In the genomic region with DNA sequence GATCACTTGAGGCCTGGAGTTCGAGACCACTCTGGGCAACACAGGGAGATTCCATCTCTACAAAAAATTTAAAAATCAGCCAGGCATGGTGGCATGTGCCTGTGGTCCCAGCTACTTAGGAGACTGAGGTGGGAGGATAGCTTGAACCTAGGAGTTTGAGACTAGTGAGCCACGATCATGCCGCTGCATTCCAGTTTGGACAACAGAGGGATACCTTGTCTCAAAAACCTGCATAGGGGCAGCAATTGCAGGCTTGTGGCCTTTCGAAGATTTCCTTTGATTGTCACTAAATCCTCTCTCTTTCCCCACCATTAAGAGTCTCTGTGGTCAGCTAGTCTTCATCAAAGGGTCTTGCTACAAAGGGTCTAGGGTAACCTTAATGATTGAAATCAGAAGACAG, we compare ENCODE assay signal across 12 cellular contexts.
A peak's percentile ranks its signal among the peaks of the same experiment; 100 is the strongest.
DNase-seq lines count a peak whose midpoint lies in the region; ATAC-seq and TF ChIP-seq lines count a peak whose summit lies in the region.
"Had no signal": no experiment of that assay in that cellular context is flagged by ENCODE, and none has a peak within 500 bp of the region (broad histone marks: within the 10 kb centered on the region; RNA-seq: fewer than 3 reads in every experiment).

No MANE protein-coding gene starts in this region.

- H3K9ac ChIP-seq in BLaER1 treated with 17β-estradiol and CSF1 and Interleukin-3, amounts not matched to agents 10 nM and 100 nM, result peak overlapping the region; percentile 71 to 90 (median 86); a peak in 21 of 22 replicates

- H3K4me3 Mint-ChIP-seq in activated T-helper 1 cell treated with anti-CD3 and anti-CD28 coated beads, Interleukin-12 subunit alpha, Interleukin-12 subunit beta, Interleukin-2, Interleukin-4 antibody, amounts not matched to agents 30 ng/mL and 10 ng/mL and 1 ng/mL, durations not matched to agents 14 hours and 24 hours and 36 hours, result peak overlapping the region; percentile 96
- peak overlapping the region; percentile 80 to 99 (median 94) for H3K4me3 Mint-ChIP-seq in naive thymus-derived CD4-positive, alpha-beta T cell

- peak overlapping the region; percentile 86 to 97 (median 92) for H3K4me2 ChIP-seq in BLaER1 treated with 17β-estradiol and CSF1 and Interleukin-3, amounts not matched to agents 10 nM and 100 nM

- H3K27me3 Mint-ChIP-seq in activated T-helper 1 cell treated with anti-CD3 and anti-CD28 coated beads, Interleukin-12 subunit alpha, Interleukin-12 subunit beta, Interleukin-2, Interleukin-4 antibody, amounts not matched to agents 30 ng/mL and 10 ng/mL and 1 ng/mL, durations not matched to agents 14 hours and 24 hours and 36 hours (ENCODE audit: insufficient read depth), result no peaks in the 10 kb centered on the region
- no peaks in the 10 kb centered on the region for H3K27me3 Mint-ChIP-seq in naive thymus-derived CD4-positive, alpha-beta T cell

- peaks cover 81 to 94% (median 85%) of the 10 kb centered on the region in 10 experiments for H3K4me1 ChIP-seq in BLaER1 treated with 17β-estradiol and CSF1 and Interleukin-3, amounts not matched to agents 10 nM and 100 nM
- H3K4me1 ChIP-seq in naive thymus-derived CD4-positive, alpha-beta T cell (ENCODE audit: control insufficient read depth in 2 of 2, insufficient read depth in 2 of 2, low read length in 2 of 2), result peaks cover 65 to 75% of the 10 kb centered on the region in 2 donors

- DNase-seq in GM06990 (ENCODE audit: extremely low read depth, insufficient read length) (no peak), NCI-H526 (lab: John Stamatoyannopoulos, UW) (no peak), H4 (ENCODE audit: low spot score) (no peak)
- no peak for DNase-seq in activated T-helper 1 cell treated with anti-CD3 and anti-CD28 coated beads, Interleukin-12 subunit alpha, Interleukin-12 subunit beta, Interleukin-2, Interleukin-4 antibody, amounts not matched to agents 30 ng/mL and 10 ng/mL and 1 ng/mL, durations not matched to agents 14 hours and 24 hours and 36 hours (ENCODE audit: low spot score)
- DNase-seq in naive thymus-derived CD4-positive, alpha-beta T cell, result no peak
- DNase-seq: cortex of kidney, IMR-90, mucosa of descending colon, NCI-H187 treated with DMSO at 0.1 percent for 48 hours, SIG-M5 had no signal

- ATAC-seq in naive thymus-derived CD4-positive, alpha-beta T cell, result no peak
- no peak for ATAC-seq in GM21717 (IDR thresholded peaks at IDR 0.05; ENCODE audit: unreplicated experiment)
- ATAC-seq: mucosa of descending colon had no signal

- H3K36me3 ChIP-seq in BLaER1 treated with 17β-estradiol and CSF1 and Interleukin-3, amounts not matched to agents 10 nM and 100 nM, result peaks cover 0 to 8% (median 2%) of the 10 kb centered on the region in 11 experiments; a peak in 6 of 22 replicates
- no peaks in the 10 kb centered on the region for H3K36me3 ChIP-seq in GM06990 (ENCODE audit: control insufficient read depth, insufficient read depth, low read length)
- H3K36me3 ChIP-seq in naive thymus-derived CD4-positive, alpha-beta T cell (ENCODE audit: control insufficient read depth in 2 of 3, insufficient read depth in 3 of 3, low read length in 3 of 3), result no peaks in the 10 kb centered on the region

- CTCF ChIA-PET in naive thymus-derived CD4-positive, alpha-beta T cell (lab: Charles Lee), result interaction anchor here (1.2 kb wide), 1 partner anchor 123 kb away, joined by 3 read pairs; no protein-coding TSS in a partner anchor

- peak overlapping the region; percentile 98 for H3K27ac Mint-ChIP-seq in activated T-helper 1 cell treated with anti-CD3 and anti-CD28 coated beads, Interleukin-12 subunit alpha, Interleukin-12 subunit beta, Interleukin-2, Interleukin-4 antibody, amounts not matched to agents 30 ng/mL and 10 ng/mL and 1 ng/mL, durations not matched to agents 14 hours and 24 hours and 36 hours
- H3K27ac Mint-ChIP-seq in naive thymus-derived CD4-positive, alpha-beta T cell, result peak overlapping the region; percentile 87 to 99 (median 96)

- H3K9me3 Mint-ChIP-seq in activated T-helper 1 cell treated with anti-CD3 and anti-CD28 coated beads, Interleukin-12 subunit alpha, Interleukin-12 subunit beta, Interleukin-2, Interleukin-4 antibody, amounts not matched to agents 30 ng/mL and 10 ng/mL and 1 ng/mL, durations not matched to agents 14 hours and 24 hours and 36 hours, result peaks cover 5% of the 10 kb centered on the region
- peaks cover 0 to 6% (median 0%) of the 10 kb centered on the region in 11 donors for H3K9me3 Mint-ChIP-seq in naive thymus-derived CD4-positive, alpha-beta T cell

- no peaks in the 10 kb centered on the region for H3K27me3 ChIP-seq in BLaER1 treated with 17β-estradiol and CSF1 and Interleukin-3, amounts not matched to agents 10 nM and 100 nM
- H3K27me3 ChIP-seq in GM06990 (replicated peaks; ENCODE audit: control insufficient read depth, insufficient read depth, low read length), result no peaks in the 10 kb centered on the region
- H3K27me3 ChIP-seq in naive thymus-derived CD4-positive, alpha-beta T cell (ENCODE audit: control insufficient read depth in 2 of 2, insufficient read depth in 2 of 2, low read length in 2 of 2), result no peaks in the 10 kb centered on the region

- no peaks in the 10 kb centered on the region for H4K20me1 ChIP-seq in BLaER1 treated with 17β-estradiol and CSF1 and Interleukin-3, amounts not matched to agents 10 nM and 100 nM

- POLR2A ChIA-PET in naive thymus-derived CD4-positive, alpha-beta T cell (lab: Charles Lee), result interaction anchor here (1.2 to 5.8 kb wide), 3 partner anchors 9 to 163 kb away, joined by 3 to 42 read pairs (median 7); no protein-coding TSS in a partner anchor

- intact Hi-C loops in activated T-helper 1 cell treated with anti-CD3 and anti-CD28 coated beads, Interleukin-12 subunit alpha, Interleukin-12 subunit beta, Interleukin-2, Interleukin-4 antibody, amounts not matched to agents 30 ng/mL and 10 ng/mL and 1 ng/mL, durations not matched to agents 14 hours and 24 hours and 36 hours (cut with micrococcal nuclease), result loop anchor here (2.0 to 10.0 kb wide), 5 partner anchors 61 to 1501 kb away; partner anchors contain the start of genes FBXO30 and UTRN
- intact Hi-C loops in naive thymus-derived CD4-positive, alpha-beta T cell (cut with micrococcal nuclease), result loop anchor here in 1 of 2 donors (2.0 to 10.0 kb wide), 4 partner anchors 195 to 801 kb away; partner anchors contain the start of gene STX11

- H3K36me3 Mint-ChIP-seq in activated T-helper 1 cell treated with anti-CD3 and anti-CD28 coated beads, Interleukin-12 subunit alpha, Interleukin-12 subunit beta, Interleukin-2, Interleukin-4 antibody, amounts not matched to agents 30 ng/mL and 10 ng/mL and 1 ng/mL, durations not matched to agents 14 hours and 24 hours and 36 hours (ENCODE audit: low read depth), result peaks cover 18% of the 10 kb centered on the region
- peaks cover 10 to 28% (median 11%) of the 10 kb centered on the region in 5 donors for H3K36me3 Mint-ChIP-seq in naive thymus-derived CD4-positive, alpha-beta T cell

- H3K4me3 ChIP-seq in BLaER1 treated with 17β-estradiol and CSF1 and Interleukin-3, amounts not matched to agents 10 nM and 100 nM, result peak overlapping the region; percentile 42 to 75 (median 66); a peak in 19 of 20 replicates
- peak overlapping the region; percentile 67; the same call in 1 of the 2 replicates for H3K4me3 ChIP-seq in GM06990 (replicated peaks; ENCODE audit: low read depth, low read length)
- peak overlapping the region; percentile 67 for H3K4me3 ChIP-seq in naive thymus-derived CD4-positive, alpha-beta T cell (ENCODE audit: low read length)
- H3K4me3 ChIP-seq: mucosa of descending colon had no signal

- peaks cover 0 to 7% (median 0%) of the 10 kb centered on the region in 11 experiments; a peak in 1 of 22 replicates for H3K9me3 ChIP-seq in BLaER1 treated with 17β-estradiol and CSF1 and Interleukin-3, amounts not matched to agents 10 nM and 100 nM (replicated peaks in 1 of 11)
- H3K9me3 ChIP-seq in naive thymus-derived CD4-positive, alpha-beta T cell (ENCODE audit: control insufficient read depth in 2 of 3, low read length in 3 of 3), result no peaks in the 10 kb centered on the region
- H3K9me3 ChIP-seq: mucosa of descending colon had no signal

- no peak for TF ChIP-seq CTCF in GM06990 (IDR thresholded peaks at IDR 0.05; ENCODE audit: insufficient read depth, low read length, poor library complexity, severe bottlenecking)

- peak overlapping the region; percentile 72 to 96 (median 92); a peak in 21 of 22 replicates for H3K27ac ChIP-seq in BLaER1 treated with 17β-estradiol and CSF1 and Interleukin-3, amounts not matched to agents 10 nM and 100 nM
- peak overlapping the region; percentile 75 for H3K27ac ChIP-seq in naive thymus-derived CD4-positive, alpha-beta T cell (ENCODE audit: low read depth, low read length)

- H3K4me1 Mint-ChIP-seq in activated T-helper 1 cell treated with anti-CD3 and anti-CD28 coated beads, Interleukin-12 subunit alpha, Interleukin-12 subunit beta, Interleukin-2, Interleukin-4 antibody, amounts not matched to agents 30 ng/mL and 10 ng/mL and 1 ng/mL, durations not matched to agents 14 hours and 24 hours and 36 hours (ENCODE audit: low read depth), result peaks cover 75% of the 10 kb centered on the region
- peaks cover 62 to 93% (median 80%) of the 10 kb centered on the region in 7 donors for H3K4me1 Mint-ChIP-seq in naive thymus-derived CD4-positive, alpha-beta T cell
